In genomic region chr15:68718468-68718867, GRCh38 we compare ENCODE assay signal across 20 cellular contexts.
DNase-seq lines count a peak whose midpoint lies in the region; ATAC-seq and TF ChIP-seq lines count a peak whose summit lies in the region.
"Had no signal": no experiment of that assay in that cellular context is flagged by ENCODE, and none has a peak within 500 bp of the region (broad histone marks: within the 10 kb centered on the region; RNA-seq: fewer than 3 reads in every experiment).

No MANE protein-coding gene starts in this region.

- H3K79me1 ChIP-seq in neuronal stem cell (ENCODE audit: low read depth, low read length), result no peaks in the 10 kb centered on the region

- peak overlapping the region in 4 of 11 experiments; percentile 6 to 37 (median 18); a peak in 1 of 22 replicates for H3K9ac ChIP-seq in BLaER1 treated with 17β-estradiol and CSF1 and Interleukin-3, amounts not matched to agents 10 nM and 100 nM
- H3K9ac ChIP-seq in neuronal stem cell (ENCODE audit: low read depth, low read length, poor library complexity), result no peak overlapping the region

- H4K8ac ChIP-seq in neuronal stem cell (ENCODE audit: low read depth, low read length), result no peak overlapping the region

- H4K91ac ChIP-seq in neuronal stem cell (ENCODE audit: low read depth, low read length, poor library complexity), result peak overlapping the region; percentile 3

- WGBS in neuronal stem cell (ENCODE audit: extremely low coverage in 2 of 2, insufficient read length in 2 of 2, insufficient replicate concordance in 1 of 2), 2 donors, result no CpG with 5 or more reads among the region's 12 CpGs

- peak overlapping the region in 8 of 11 experiments; percentile 16 to 64 (median 43); a peak in 11 of 22 replicates for H3K27ac ChIP-seq in BLaER1 treated with 17β-estradiol and CSF1 and Interleukin-3, amounts not matched to agents 10 nM and 100 nM
- no peak overlapping the region for H3K27ac ChIP-seq in RWPE2 (ENCODE audit: poor library complexity, severe bottlenecking)
- no peak overlapping the region for H3K27ac ChIP-seq in neuronal stem cell (replicated peaks; ENCODE audit: low read length)
- H3K27ac ChIP-seq: A549, C4-2B had no signal

- peaks cover 0 to 32% (median 19%) of the 10 kb centered on the region in 11 experiments; a peak in 11 of 22 replicates for H3K36me3 ChIP-seq in BLaER1 treated with 17β-estradiol and CSF1 and Interleukin-3, amounts not matched to agents 10 nM and 100 nM
- H3K36me3 ChIP-seq in RWPE2 (ENCODE audit: low read depth) (no peaks in the 10 kb centered on the region), neuronal stem cell (replicated peaks in 1 of 2; ENCODE audit: control insufficient read depth in 2 of 2, insufficient read depth in 2 of 2, low read length in 2 of 2) (peaks cover 0 to 34% of the 10 kb centered on the region in 2 donors)
- H3K36me3 ChIP-seq: BE2C had no signal

- intact Hi-C loops in Right ventricle myocardium inferior (cut with DNase I), result no loop called here

- no peak overlapping the region for H2AFZ ChIP-seq in neuronal stem cell (ENCODE audit: low read length)

- no peak for ATAC-seq in RWPE2 (ENCODE audit: low read depth)
- no peak for ATAC-seq in Right ventricle myocardium inferior
- ATAC-seq: A549; CD8-positive, alpha-beta T cell had no signal

- peak; percentile 61 for DNase-seq in RWPE2 (ENCODE audit: low spot score)
- no peak for DNase-seq in neuronal stem cell (ENCODE audit: low spot score)
- DNase-seq in Right ventricle myocardium inferior (ENCODE audit: missing footprints), result no peak
- DNase-seq in dermis blood vessel endothelial cell, result no peak
- DNase-seq in HT-29 (ENCODE audit: low spot score), result no peak
- DNase-seq: 8988T; ACHN; AML-193; BE2C; Caco-2; CD4-positive, CD25-positive, alpha-beta regulatory T cell; CD8-positive, alpha-beta T cell; DMS153; DND-41; GOT3; H7; HCEC 1CT had no signal

- no peaks in the 10 kb centered on the region for H3K9me3 ChIP-seq in BLaER1 treated with 17β-estradiol and CSF1 and Interleukin-3, amounts not matched to agents 10 nM and 100 nM (replicated peaks in 1 of 11)
- H3K9me3 ChIP-seq in RWPE2 (ENCODE audit: severe bottlenecking) (no peaks in the 10 kb centered on the region), neuronal stem cell (replicated peaks in 1 of 2; ENCODE audit: control insufficient read depth in 2 of 2, insufficient read depth in 1 of 2, low read depth in 1 of 2, low read length in 2 of 2) (no peaks in the 10 kb centered on the region)
- H3K9me3 ChIP-seq: A549, Caco-2 had no signal

- no peak overlapping the region for H3K4ac ChIP-seq in neuronal stem cell (ENCODE audit: low read length)

- no peak overlapping the region for H3K23ac ChIP-seq in neuronal stem cell (ENCODE audit: low read depth, low read length, poor library complexity)

- peaks cover 0 to 25% (median 17%) of the 10 kb centered on the region in 10 experiments; a peak in 16 of 20 replicates for H3K4me1 ChIP-seq in BLaER1 treated with 17β-estradiol and CSF1 and Interleukin-3, amounts not matched to agents 10 nM and 100 nM
- H3K4me1 ChIP-seq in RWPE2 (ENCODE audit: insufficient read depth, poor library complexity, severe bottlenecking), result no peaks in the 10 kb centered on the region
- H3K4me1 ChIP-seq in neuronal stem cell (ENCODE audit: control insufficient read depth in 2 of 2, insufficient read depth in 1 of 2, low read depth in 1 of 2, low read length in 2 of 2), result peaks cover 0 to 3% of the 10 kb centered on the region in 2 donors
- H3K4me1 ChIP-seq: A549, BE2C, Caco-2 had no signal

- no peak overlapping the region for H3K18ac ChIP-seq in neuronal stem cell (ENCODE audit: low read length)

- H3K14ac ChIP-seq in neuronal stem cell (ENCODE audit: low read length), result no peak overlapping the region

- no peak overlapping the region for H2BK15ac ChIP-seq in neuronal stem cell (ENCODE audit: low read length)

- H3K4me2 ChIP-seq in BLaER1 treated with 17β-estradiol and CSF1 and Interleukin-3, amounts not matched to agents 10 nM and 100 nM, result peak overlapping the region in 9 of 11 experiments; percentile 16 to 78 (median 69); a peak in 18 of 22 replicates
- H3K4me2 ChIP-seq in neuronal stem cell (ENCODE audit: insufficient read depth, low read length, poor library complexity, severe bottlenecking), result no peak overlapping the region
- H3K4me2 ChIP-seq: A549 had no signal

- H2BK5ac ChIP-seq in neuronal stem cell (ENCODE audit: low read length), result no peak overlapping the region

- no peaks in the 10 kb centered on the region for H3K27me3 ChIP-seq in BLaER1 treated with 17β-estradiol and CSF1 and Interleukin-3, amounts not matched to agents 10 nM and 100 nM
- H3K27me3 ChIP-seq in RWPE2 (ENCODE audit: insufficient read depth, poor library complexity, severe bottlenecking) (no peaks in the 10 kb centered on the region), neuronal stem cell (ENCODE audit: control insufficient read depth in 3 of 3, insufficient read depth in 3 of 3, low read depth in 1 of 3, low read length in 3 of 3) (no peaks in the 10 kb centered on the region)
- H3K27me3 ChIP-seq: BE2C had no signal

- no peak overlapping the region for H2BK12ac ChIP-seq in neuronal stem cell (ENCODE audit: low read length)

- H2BK120ac ChIP-seq in neuronal stem cell (ENCODE audit: low read depth, low read length), result no peak overlapping the region

- no peaks in the 10 kb centered on the region for H4K20me1 ChIP-seq in BLaER1 treated with 17β-estradiol and CSF1 and Interleukin-3, amounts not matched to agents 10 nM and 100 nM

- TF ChIP-seq CTCF in RWPE2 (IDR thresholded peaks at IDR 0.05; ENCODE audit: poor library complexity, severe bottlenecking), result no peak

- no peak overlapping the region for H3K4me3 ChIP-seq in BLaER1 treated with 17β-estradiol and CSF1 and Interleukin-3, amounts not matched to agents 10 nM and 100 nM
- H3K4me3 ChIP-seq in RWPE2 (ENCODE audit: severe bottlenecking) (no peak overlapping the region), neuronal stem cell (ENCODE audit: low read length in 2 of 2) (no peak overlapping the region)
- H3K4me3 ChIP-seq: A549 had no signal

- H2AK5ac ChIP-seq in neuronal stem cell (ENCODE audit: low read depth, low read length), result no peak overlapping the region

Comparison
In these comparisons a context has a peak if more than half of its experiments do, and no peak if none do; other contexts are left out.
1. H3K27ac ChIP-seq: peak in BLaER1 treated with 17β-estradiol and CSF1 and Interleukin-3, amounts not matched to agents 10 nM and 100 nM (8 of 11); none in RWPE2 (single experiment) and neuronal stem cell (single experiment).